ENCODE assay signal across 8 cellular contexts in genomic region chr2:87455209-87455842, GRCh38.
DNase-seq lines count a peak whose midpoint lies in the region; ATAC-seq and TF ChIP-seq lines count a peak whose summit lies in the region.
"Not testable (repeated sequence)": the region's sequence is repeated elsewhere in the genome, so short reads cannot be mapped to it uniquely, and the experiment has no call there.

No MANE protein-coding gene starts in this region.

- H3K9ac ChIP-seq in mesendoderm (ENCODE audit: low read length), result not testable (repeated sequence)

- not testable (repeated sequence) for H3K27me3 ChIP-seq in CD8-positive, alpha-beta memory T cell (ENCODE audit: insufficient read depth, low read length, poor library complexity, severe bottlenecking); mesendoderm (ENCODE audit: insufficient read depth, low read length, poor library complexity)

- H3K36me3 Mint-ChIP-seq in CD8-positive, alpha-beta memory T cell, result not testable (repeated sequence)
- H3K36me3 Mint-ChIP-seq in activated T-helper 17 cell treated with anti-CD3 and anti-CD28 coated beads, Interleukin-2, amount 50 U/mL, for 72 hours (ENCODE audit: low read depth), result peaks cover 26% of the 10 kb centered on the region

- H3K4me3 Mint-ChIP-seq in CD8-positive, alpha-beta memory T cell, result peak overlapping the region; percentile 61 to 91 (median 77)
- peak overlapping the region; percentile 74 for H3K4me3 Mint-ChIP-seq in activated T-helper 17 cell treated with anti-CD3 and anti-CD28 coated beads, Interleukin-2, amount 50 U/mL, for 72 hours

- H3K9me3 ChIP-seq in CD8-positive, alpha-beta memory T cell (ENCODE audit: low read length), result not testable (repeated sequence)

- not testable (repeated sequence) for H3K4me3 ChIP-seq in CD8-positive, alpha-beta memory T cell (ENCODE audit: low read length); mesendoderm (ENCODE audit: low read length)
- peak overlapping the region; percentile 21; the same call in 1 of the 2 replicates for H3K4me3 ChIP-seq in LNCaP clone FGC (ENCODE audit: low read depth, low read length)
- H3K4me3 ChIP-seq in epithelial cell of proximal tubule (ENCODE audit: low read depth, low read length), result peak overlapping the region; percentile 53

- not testable (repeated sequence) for H3K9me3 Mint-ChIP-seq in CD8-positive, alpha-beta memory T cell; activated T-helper 17 cell treated with anti-CD3 and anti-CD28 coated beads, Interleukin-2, amount 50 U/mL, for 72 hours

- H2BK15ac ChIP-seq in mesendoderm (replicated peaks; ENCODE audit: low read depth), result not testable (repeated sequence)

- CTCF ChIA-PET in CD8-positive, alpha-beta memory T cell (lab: Charles Lee), result not testable (repeated sequence)

- POLR2A ChIA-PET in CD8-positive, alpha-beta memory T cell (lab: Charles Lee), result not testable (repeated sequence)

- WGBS in mesendoderm (ENCODE audit: extremely low coverage, insufficient coverage, low lambda C conversion rate), result no CpG with 5 or more reads among the region's 12 CpGs

- H3K23ac ChIP-seq in mesendoderm (ENCODE audit: low read length), result not testable (repeated sequence)

- not testable (repeated sequence) for H3K36me3 ChIP-seq in CD8-positive, alpha-beta memory T cell (ENCODE audit: insufficient read depth, low read length); mesendoderm (ENCODE audit: control insufficient read depth, insufficient read depth, low read length)

- ATAC-seq in GM19463 (IDR thresholded peaks at IDR 0.05; ENCODE audit: unreplicated experiment), result peak; percentile 42
- ATAC-seq in HG02938 (IDR thresholded peaks at IDR 0.05; ENCODE audit: unreplicated experiment), result peak; percentile 46
- ATAC-seq in activated T-helper 17 cell treated with anti-CD3 and anti-CD28 coated beads, Interleukin-2, amount 50 U/mL, for 72 hours (replicated peaks), result peak; percentile 38
- ATAC-seq in stimulated activated naive CD8-positive, alpha-beta T cell treated with anti-CD3 and anti-CD28 coated beads, Interleukin-15, Interleukin-2, amounts not matched to agents 100 U/mL and 50 U/mL, for 24 hours, result peak; percentile 33

- not testable (repeated sequence) for DNase-seq in CD8-positive, alpha-beta memory T cell; LNCaP clone FGC (ENCODE audit: low read depth); epithelial cell of proximal tubule (ENCODE audit: low read depth); mesendoderm; stimulated activated naive CD8-positive, alpha-beta T cell treated with anti-CD3 and anti-CD28 coated beads, Interleukin-15, Interleukin-2, amounts not matched to agents 100 U/mL and 50 U/mL, for 24 hours

- not testable (repeated sequence) for TF ChIP-seq CTCF in LNCaP clone FGC (IDR thresholded peaks at IDR 0.05; ENCODE audit: control insufficient read depth, extremely low read depth, insufficient read depth); epithelial cell of proximal tubule (conservative IDR thresholded peaks at IDR 0.05; ENCODE audit: low read depth, low read length)

- H3K56ac ChIP-seq in mesendoderm (ENCODE audit: low read length), result peak overlapping the region; percentile 67

- not testable (repeated sequence) for H2BK5ac ChIP-seq in mesendoderm (ENCODE audit: low read length)

- not testable (repeated sequence) for H4K8ac ChIP-seq in mesendoderm (ENCODE audit: low read depth, low read length)

- H3K4ac ChIP-seq in mesendoderm (ENCODE audit: low read depth, low read length), result not testable (repeated sequence)

- H3K4me1 Mint-ChIP-seq in CD8-positive, alpha-beta memory T cell, result peaks cover 16 to 26% (median 22%) of the 10 kb centered on the region in 3 donors
- H3K4me1 Mint-ChIP-seq in activated T-helper 17 cell treated with anti-CD3 and anti-CD28 coated beads, Interleukin-2, amount 50 U/mL, for 72 hours, result not testable (repeated sequence)

- H3K4me1 ChIP-seq in CD8-positive, alpha-beta memory T cell (ENCODE audit: insufficient read depth, low read length); mesendoderm (ENCODE audit: control insufficient read depth, low read depth, low read length): not testable (repeated sequence)

- not testable (repeated sequence) for H3K4me2 ChIP-seq in mesendoderm (ENCODE audit: low read length)

- not testable (repeated sequence) for H4K5ac ChIP-seq in mesendoderm (ENCODE audit: low read length)

- H3K79me2 ChIP-seq in mesendoderm (ENCODE audit: control insufficient read depth, insufficient read depth, low read length), result not testable (repeated sequence)

- H3K27me3 Mint-ChIP-seq in CD8-positive, alpha-beta memory T cell; activated T-helper 17 cell treated with anti-CD3 and anti-CD28 coated beads, Interleukin-2, amount 50 U/mL, for 72 hours: not testable (repeated sequence)

- H2AK5ac ChIP-seq in mesendoderm (ENCODE audit: low read length), result not testable (repeated sequence)

- not testable (repeated sequence) for H2BK120ac ChIP-seq in mesendoderm (ENCODE audit: low read depth, low read length)

- peak overlapping the region in 3 of 8 donors; percentile 26 to 77 (median 73) for H3K27ac Mint-ChIP-seq in CD8-positive, alpha-beta memory T cell
- H3K27ac Mint-ChIP-seq in activated T-helper 17 cell treated with anti-CD3 and anti-CD28 coated beads, Interleukin-2, amount 50 U/mL, for 72 hours, result peak overlapping the region; percentile 41

- H3K27ac ChIP-seq in CD8-positive, alpha-beta memory T cell (ENCODE audit: low read depth, low read length); mesendoderm (ENCODE audit: low read depth, low read length): not testable (repeated sequence)

- not testable (repeated sequence) for H3K79me1 ChIP-seq in mesendoderm (ENCODE audit: low read length)

- H3K18ac ChIP-seq in mesendoderm (ENCODE audit: low read length), result not testable (repeated sequence)
